In genomic region chr11:123429851-123430735, GRCh38 we compare ENCODE assay signal across 8 cellular contexts. TPM values are rescaled to one million over a fixed set of nuclear protein-coding genes. Genes with fewer than 3 reads are reported as not detected.
A peak's percentile ranks its signal among the peaks of the same experiment; 100 is the strongest.
DNase-seq lines count a peak whose midpoint lies in the region; ATAC-seq and TF ChIP-seq lines count a peak whose summit lies in the region.

Gene GRAMD1B, plus strand, starts transcription at chr11:123430269. Its CDS starts 524 bp downstream, at chr11:123430793.

- H3K9me3 Mint-ChIP-seq in immature natural killer cell: no peaks in the 10 kb centered on the region

- DNase-seq in BJ (ENCODE audit: low read depth) (peak; percentile 70), KG1 (lab: John Stamatoyannopoulos, UW) (peak; percentile 91), T-helper 22 cell (ENCODE audit: low read depth) (peak; percentile 40), astrocyte of the spinal cord (ENCODE audit: low read depth, low spot score) (peak; percentile 84), immature natural killer cell (peak; percentile 59 to 78 (median 68))
- peak; percentile 61 to 66 for DNase-seq in stimulated activated CD4-positive, alpha-beta T cell treated with anti-CD3 and anti-CD28 coated beads, Interleukin-15, amount 100 ng/mL, for 48 hours (ENCODE audit: low read depth in 2 of 2)

- H3K4me3 ChIP-seq in BJ (ENCODE audit: low read depth, low read length): peak within 1 kb of the TSS; percentile 82
- peak within 1 kb of the TSS; percentile 74 for H3K4me3 ChIP-seq in astrocyte of the spinal cord (ENCODE audit: low read depth, low read length)

- H3K36me3 Mint-ChIP-seq in immature natural killer cell: no peaks in the 10 kb centered on the region

- no peaks in the 10 kb centered on the region for H3K36me3 ChIP-seq in BJ (ENCODE audit: control insufficient read depth, insufficient read depth, low read length)

- in situ Hi-C loops in astrocyte of the spinal cord (cut with HindIII; ENCODE audit: low sequenced_read_pairs): no loop called here

- H3K27ac Mint-ChIP-seq in immature natural killer cell: peak within 1 kb of the TSS; percentile 49 to 94 (median 82)

- H3K27me3 ChIP-seq in BJ (ENCODE audit: control insufficient read depth, insufficient read depth, low read length): no peaks in the 10 kb centered on the region

- POLR2A ChIA-PET in BJ (lab: Charles Lee): no interaction called here

- TF ChIP-seq CTCF in BJ (IDR thresholded peaks at IDR 0.05; ENCODE audit: insufficient read depth, low read depth, low read length) (0 out of 2 replicates have a peak, but pooled peaks have one; percentile 3), astrocyte of the spinal cord (IDR thresholded peaks at IDR 0.05; ENCODE audit: low read depth, low read length) (peak; percentile 32)

- H3K4me3 Mint-ChIP-seq in immature natural killer cell: peak within 1 kb of the TSS; percentile 86 to 97 (median 90)

- peaks cover 24 to 26% of the 10 kb centered on the region in 2 donors for H3K4me1 Mint-ChIP-seq in immature natural killer cell

- ATAC-seq in GM21367 (IDR thresholded peaks at IDR 0.05; ENCODE audit: unreplicated experiment) (peak; percentile 71), HG03039 (IDR thresholded peaks at IDR 0.05; ENCODE audit: unreplicated experiment) (no peak)

- CTCF ChIA-PET in BJ (lab: Yijun Ruan, JAX): interaction anchor here (0.6 to 1.6 kb wide), 4 partner anchors 9 to 45 kb away, joined by 3 to 7 read pairs (median 3); no protein-coding TSS in a partner anchor

- H3K27me3 Mint-ChIP-seq in immature natural killer cell (ENCODE audit: low read depth in 3 of 3): peaks cover 1 to 6% (median 2%) of the 10 kb centered on the region in 3 donors

RNA-seq across cellular contexts. Expression of gene GRAMD1B, which starts in this region (rescaled TPM):
- polyA plus RNA-seq in BJ (2011; rRNA removed): 8.7 and 11.7 TPM in 2 replicates
- 9.3 and 12.1 TPM in 2 replicates for polyA minus RNA-seq in BJ (2011; rRNA and poly(A)+ RNA removed)
- polyA plus RNA-seq in immature natural killer cell: 1 to 10 TPM in 2 of 3 donors, under 1 TPM in 1; 0.78 to 3.4 (median 1.5) TPM

Comparison
In these comparisons a context has a peak if more than half of its experiments do, and no peak if none do; other contexts are left out.
1. DNase-seq: peak in every context shown above with its lines; median percentile 91 in KG1; 84 in astrocyte of the spinal cord; 70 in BJ; 68 in immature natural killer cell; 64 in stimulated activated CD4-positive, alpha-beta T cell treated with anti-CD3 and anti-CD28 coated beads, Interleukin-15, amount 100 ng/mL, for 48 hours; 40 in T-helper 22 cell.